1 cellular context compared by ENCODE assay signal in the genomic region with DNA sequence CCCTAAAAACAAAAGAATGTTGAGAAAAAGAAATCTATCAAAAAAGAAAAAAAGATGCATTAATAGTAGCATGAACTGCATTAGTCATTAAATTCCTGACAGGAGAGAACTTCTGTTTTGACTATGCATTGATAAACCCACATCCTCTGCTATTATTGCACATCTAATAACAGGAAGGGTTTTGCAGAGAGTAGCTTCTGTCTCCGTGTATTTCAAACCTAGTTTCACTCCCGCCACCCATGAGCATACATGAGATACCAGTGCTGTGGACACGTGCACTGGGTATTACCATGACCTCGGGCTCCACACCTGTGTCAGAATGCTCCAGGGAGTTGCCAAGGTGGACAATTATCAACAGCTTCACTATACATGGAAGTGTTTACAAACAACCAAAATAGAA.
TF ChIP-seq lines count a peak whose summit lies in the region.

No MANE protein-coding gene starts in this region.

TF ChIP-seq in IMR-90, 13 proteins besides CTCF, POLR2A, EP300 and RAD21:
- TF ChIP-seq USF2 (IDR thresholded peaks at IDR 0.05; ENCODE audit: low read depth, low read length) = no peak
- no peak for TF ChIP-seq RCOR1 (IDR thresholded peaks at IDR 0.05; ENCODE audit: insufficient replicate concordance, low read length)
- TF ChIP-seq NFE2L2 (IDR thresholded peaks at IDR 0.05; ENCODE audit: low read depth, low read length) = no peak
- no peak for TF ChIP-seq ELK1 (IDR thresholded peaks at IDR 0.05; ENCODE audit: borderline replicate concordance, low read depth, low read length)
- TF ChIP-seq RFX5 (IDR thresholded peaks at IDR 0.05; ENCODE audit: low read depth, low read length) = no peak
- TF ChIP-seq MAFK (IDR thresholded peaks at IDR 0.05; ENCODE audit: low read depth, low read length) = no peak
- no peak for TF ChIP-seq FOS (IDR thresholded peaks at IDR 0.05; ENCODE audit: low read depth, low read length)
- no peak for TF ChIP-seq BHLHE40 (IDR thresholded peaks at IDR 0.05; ENCODE audit: low read depth, low read length)
